In genomic region chr3:135267487-135267886, GRCh38 we compare ENCODE assay signal across 23 cellular contexts.
"Had no signal": no experiment of that assay in that cellular context is flagged by ENCODE, and none has a peak within 500 bp of the region (broad histone marks: within the 10 kb centered on the region; RNA-seq: fewer than 3 reads in every experiment).

No MANE protein-coding gene starts in this region.

- H3K4me3 ChIP-seq: colonic mucosa, coronary artery, dorsolateral prefrontal cortex, esophagus muscularis mucosa, esophagus squamous epithelium, gastroesophageal sphincter, heart left ventricle, heart right ventricle had no signal

- H3K27me3 ChIP-seq: colonic mucosa, esophagus muscularis mucosa, esophagus squamous epithelium, foreskin keratinocyte, gastroesophageal sphincter had no signal

- H3K27me3 Mint-ChIP-seq: dendritic cell treated with granulocyte-macrophage colony-stimulating factor and Interleukin-4, amounts not matched to agents 40 ng/mL and 50 ng/mL, for 4 days had no signal

- DNase-seq: colonic mucosa; cortex of kidney; dermis blood vessel endothelial cell; dorsolateral prefrontal cortex; effector CD8-positive, alpha-beta T cell; effector memory CD4-positive, alpha-beta T cell; effector memory CD8-positive, alpha-beta T cell; endodermal cell; erythroblast; esophagus squamous epithelium; foreskin fibroblast; foreskin keratinocyte; foreskin melanocyte; glutamatergic neuron; head of caudate nucleus; heart left ventricle; heart right ventricle had no signal

- H3K27ac ChIP-seq: colonic mucosa, coronary artery, dorsolateral prefrontal cortex, epithelial cell of prostate, esophagus muscularis mucosa, esophagus squamous epithelium, foreskin keratinocyte, gastroesophageal sphincter, heart left ventricle, heart right ventricle had no signal

- H3K36me3 ChIP-seq: colonic mucosa, esophagus muscularis mucosa, esophagus squamous epithelium, gastroesophageal sphincter, heart left ventricle, heart right ventricle had no signal

- H3K4me1 ChIP-seq: colonic mucosa, foreskin keratinocyte, gastroesophageal sphincter, heart left ventricle, heart right ventricle had no signal

- H3K4me1 Mint-ChIP-seq: endodermal cell had no signal

- H3K9me3 ChIP-seq: colonic mucosa, esophagus muscularis mucosa, esophagus squamous epithelium, gastroesophageal sphincter, heart left ventricle, heart right ventricle had no signal

- H3K27ac Mint-ChIP-seq: dendritic cell treated with granulocyte-macrophage colony-stimulating factor and Interleukin-4, amounts not matched to agents 40 ng/mL and 50 ng/mL, for 4 days; effector memory CD8-positive, alpha-beta T cell; endodermal cell had no signal

- H3K9me3 Mint-ChIP-seq: dendritic cell treated with granulocyte-macrophage colony-stimulating factor and Interleukin-4, amounts not matched to agents 40 ng/mL and 50 ng/mL, for 4 days; endodermal cell had no signal

- ATAC-seq: effector memory CD8-positive, alpha-beta T cell; esophagus mucosa; foreskin keratinocyte; gastroesophageal sphincter; heart left ventricle; heart right ventricle had no signal

- H3K4me3 Mint-ChIP-seq: dendritic cell treated with granulocyte-macrophage colony-stimulating factor and Interleukin-4, amounts not matched to agents 40 ng/mL and 50 ng/mL, for 4 days; effector memory CD8-positive, alpha-beta T cell; endodermal cell had no signal
